Comparison of ENCODE assay signal across 8 cellular contexts in the genomic region with DNA sequence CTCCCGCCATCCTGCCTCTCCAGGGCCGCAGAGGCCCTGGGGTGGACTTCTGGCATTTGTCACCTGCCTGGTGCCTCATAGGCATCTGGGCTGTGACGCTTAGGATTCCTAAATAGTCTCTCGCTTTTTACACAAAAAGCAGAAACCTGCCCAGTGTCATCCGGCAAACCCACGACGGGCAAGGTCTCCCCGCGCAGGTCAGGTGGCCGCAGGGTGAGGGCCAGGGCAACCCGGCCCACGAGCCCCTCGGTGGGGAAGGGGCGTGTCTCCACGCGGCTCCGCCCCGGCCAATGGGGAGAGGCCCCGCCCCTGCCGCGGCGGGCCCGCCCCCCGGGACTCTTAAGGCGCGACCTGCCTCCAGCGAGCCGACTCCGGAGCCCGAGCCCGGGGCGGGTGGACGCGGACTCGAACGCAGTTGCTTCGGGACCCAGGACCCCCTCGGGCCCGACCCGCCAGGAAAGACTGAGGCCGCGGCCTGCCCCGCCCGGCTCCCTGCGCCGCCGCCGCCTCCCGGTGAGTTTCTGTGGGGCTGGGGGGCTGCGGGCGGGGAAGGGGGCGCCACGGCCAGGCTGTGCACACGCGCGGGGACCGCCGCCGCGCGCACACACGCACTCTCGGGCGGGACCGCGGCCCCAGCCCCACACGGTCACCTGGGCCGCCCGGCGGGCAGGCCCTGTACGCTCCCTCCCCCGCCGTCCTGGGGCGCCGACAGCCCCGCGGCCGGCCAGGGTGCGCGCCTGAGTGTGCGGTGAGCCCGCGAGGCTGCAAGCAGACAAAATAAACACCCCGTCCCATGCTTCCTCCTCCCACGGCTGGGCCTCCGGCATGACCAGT. TPM values are rescaled to one million over a fixed set of nuclear protein-coding genes. Genes with fewer than 3 reads are reported as not detected.
A peak's percentile ranks its signal among the peaks of the same experiment; 100 is the strongest.
DNase-seq lines count a peak whose midpoint lies in the region; ATAC-seq and TF ChIP-seq lines count a peak whose summit lies in the region.

VASN (plus strand) TSS at position 368 of the 834 bp plus-strand sequence. CDS start 9,030 bp downstream, outside the sequence.

- intact Hi-C loops in OCI-LY7 (cut with micrococcal nuclease; ENCODE audit: unreplicated experiment): no loop called here
- intact Hi-C loops in activated T-helper 1 cell treated with anti-CD3 and anti-CD28 coated beads, Interleukin-12 subunit alpha, Interleukin-12 subunit beta, Interleukin-2, Interleukin-4 antibody, amounts not matched to agents 30 ng/mL and 10 ng/mL and 1 ng/mL, durations not matched to agents 14 hours and 24 hours and 36 hours (cut with micrococcal nuclease): loop anchor here (1.0 kb wide), 2 partner anchors 20 to 98 kb away; partner anchors contain the start of genes PAM16 and TFAP4
- intact Hi-C loops in naive thymus-derived CD4-positive, alpha-beta T cell (cut with micrococcal nuclease): loop anchor here (1.0 to 5.0 kb wide), 5 partner anchors 20 to 245 kb away; partner anchors contain the start of genes PAM16 (in 2 of the 2), CORO7 (in 1 of the 2) and HMOX2 (in 1 of the 2)

- H4K20me1 ChIP-seq in OCI-LY7 (ENCODE audit: insufficient read depth, low read length): peaks cover 6% of the 10 kb centered on the region; the same call in 1 of the 2 replicates

- DNase-seq in AG20443 (ENCODE audit: low spot score) (peak; percentile 94), OCI-LY7 (ENCODE audit: low spot score) (peak; percentile 64), fibroblast of gingiva (ENCODE audit: low read depth) (peak; percentile 74), DMS79 (lab: John Stamatoyannopoulos, UW) (no peak)
- DNase-seq in activated T-helper 1 cell treated with anti-CD3 and anti-CD28 coated beads, Interleukin-12 subunit alpha, Interleukin-12 subunit beta, Interleukin-2, Interleukin-4 antibody, amounts not matched to agents 30 ng/mL and 10 ng/mL and 1 ng/mL, durations not matched to agents 14 hours and 24 hours and 36 hours (ENCODE audit: low spot score): peak; percentile 59
- peak; percentile 68 to 84 (median 78) for DNase-seq in naive thymus-derived CD4-positive, alpha-beta T cell
- peak; percentile 65 to 82 for DNase-seq in stimulated activated effector memory CD8-positive, alpha-beta T cell treated with anti-CD3 and anti-CD28 coated beads, Interleukin-12 subunit alpha, Interleukin-12 subunit beta, amount 100 ng/mL, for 72 hours (ENCODE audit: low spot score in 2 of 2)

- no TSS peak for BruUV-seq in OCI-LY7 (replicated peaks; lab: Mats Ljungman, UMichigan)

- peak within 1 kb of the TSS; percentile 54 for H3K4me3 ChIP-seq in OCI-LY7 (ENCODE audit: low read depth, low read length, poor library complexity, severe bottlenecking)
- peak within 1 kb of the TSS; percentile 51 for H3K4me3 ChIP-seq in naive thymus-derived CD4-positive, alpha-beta T cell (ENCODE audit: low read length)

- no peaks in the 10 kb centered on the region for H3K9me3 ChIP-seq in OCI-LY7 (ENCODE audit: low read length)
- H3K9me3 ChIP-seq in naive thymus-derived CD4-positive, alpha-beta T cell (ENCODE audit: control insufficient read depth in 2 of 3, low read length in 3 of 3): no peaks in the 10 kb centered on the region

- no peaks in the 10 kb centered on the region for H3K79me2 ChIP-seq in OCI-LY7 (ENCODE audit: insufficient read depth, low read depth, low read length)

- no peak within 1 kb of the TSS for H2AFZ ChIP-seq in OCI-LY7 (ENCODE audit: low read length)

- H3K36me3 ChIP-seq in OCI-LY7 (ENCODE audit: insufficient read depth, low read length): peaks cover 9% of the 10 kb centered on the region; the same call in 1 of the 2 replicates
- H3K36me3 ChIP-seq in naive thymus-derived CD4-positive, alpha-beta T cell (ENCODE audit: control insufficient read depth in 2 of 3, insufficient read depth in 3 of 3, low read length in 3 of 3): peaks cover 0 to 17% (median 6%) of the 10 kb centered on the region in 3 experiments

- CTCF ChIA-PET in OCI-LY7 (lab: Charles Lee; ENCODE audit: unreplicated experiment): no interaction called here
- CTCF ChIA-PET in naive thymus-derived CD4-positive, alpha-beta T cell (lab: Charles Lee): interaction anchor here (0.9 kb wide), 1 partner anchor 31 kb away, joined by 4 read pairs; no protein-coding TSS in a partner anchor

- no peak for TF ChIP-seq CTCF in OCI-LY7 (conservative IDR thresholded peaks at IDR 0.05; ENCODE audit: low read length)

- H3K27ac Mint-ChIP-seq in activated T-helper 1 cell treated with anti-CD3 and anti-CD28 coated beads, Interleukin-12 subunit alpha, Interleukin-12 subunit beta, Interleukin-2, Interleukin-4 antibody, amounts not matched to agents 30 ng/mL and 10 ng/mL and 1 ng/mL, durations not matched to agents 14 hours and 24 hours and 36 hours: no peak within 1 kb of the TSS
- H3K27ac Mint-ChIP-seq in naive thymus-derived CD4-positive, alpha-beta T cell: peak within 1 kb of the TSS in 6 of 9 donors; percentile 43 to 74 (median 66)
- H3K27ac Mint-ChIP-seq in stimulated activated effector memory CD8-positive, alpha-beta T cell treated with anti-CD3 and anti-CD28 coated beads, Interleukin-12 subunit alpha, Interleukin-12 subunit beta, amount 100 ng/mL, for 72 hours: peak within 1 kb of the TSS; percentile 34

- H3K27me3 ChIP-seq in naive thymus-derived CD4-positive, alpha-beta T cell (ENCODE audit: control insufficient read depth in 2 of 2, insufficient read depth in 2 of 2, low read length in 2 of 2): no peaks in the 10 kb centered on the region

- H3K4me1 ChIP-seq in OCI-LY7 (ENCODE audit: insufficient read depth, low read length, poor library complexity, severe bottlenecking): peaks cover 22% of the 10 kb centered on the region
- peaks cover 15 to 19% of the 10 kb centered on the region in 2 donors for H3K4me1 ChIP-seq in naive thymus-derived CD4-positive, alpha-beta T cell (ENCODE audit: control insufficient read depth in 2 of 2, insufficient read depth in 2 of 2, low read length in 2 of 2)

- H3K27me3 Mint-ChIP-seq in activated T-helper 1 cell treated with anti-CD3 and anti-CD28 coated beads, Interleukin-12 subunit alpha, Interleukin-12 subunit beta, Interleukin-2, Interleukin-4 antibody, amounts not matched to agents 30 ng/mL and 10 ng/mL and 1 ng/mL, durations not matched to agents 14 hours and 24 hours and 36 hours (ENCODE audit: insufficient read depth): no peaks in the 10 kb centered on the region
- no peaks in the 10 kb centered on the region for H3K27me3 Mint-ChIP-seq in naive thymus-derived CD4-positive, alpha-beta T cell

- ATAC-seq in GM21360 (IDR thresholded peaks at IDR 0.05; ENCODE audit: unreplicated experiment): peak; percentile 50
- ATAC-seq in naive thymus-derived CD4-positive, alpha-beta T cell: peak; percentile 89
- peak; percentile 83 for ATAC-seq in stimulated activated effector memory CD8-positive, alpha-beta T cell treated with anti-CD3 and anti-CD28 coated beads, Interleukin-12 subunit alpha, Interleukin-12 subunit beta, amount 100 ng/mL, for 72 hours

- H3K4me2 ChIP-seq in OCI-LY7 (ENCODE audit: low read length): peak within 1 kb of the TSS; percentile 64

- H3K9me2 ChIP-seq in OCI-LY7 (ENCODE audit: insufficient read depth, low read length): no peaks in the 10 kb centered on the region

- no peaks in the 10 kb centered on the region for H3K9me3 Mint-ChIP-seq in activated T-helper 1 cell treated with anti-CD3 and anti-CD28 coated beads, Interleukin-12 subunit alpha, Interleukin-12 subunit beta, Interleukin-2, Interleukin-4 antibody, amounts not matched to agents 30 ng/mL and 10 ng/mL and 1 ng/mL, durations not matched to agents 14 hours and 24 hours and 36 hours
- peaks cover 0 to 3% (median 0%) of the 10 kb centered on the region in 11 donors for H3K9me3 Mint-ChIP-seq in naive thymus-derived CD4-positive, alpha-beta T cell
- no peaks in the 10 kb centered on the region for H3K9me3 Mint-ChIP-seq in stimulated activated effector memory CD8-positive, alpha-beta T cell treated with anti-CD3 and anti-CD28 coated beads, Interleukin-12 subunit alpha, Interleukin-12 subunit beta, amount 100 ng/mL, for 72 hours

- no peaks in the 10 kb centered on the region for H3K4me1 Mint-ChIP-seq in activated T-helper 1 cell treated with anti-CD3 and anti-CD28 coated beads, Interleukin-12 subunit alpha, Interleukin-12 subunit beta, Interleukin-2, Interleukin-4 antibody, amounts not matched to agents 30 ng/mL and 10 ng/mL and 1 ng/mL, durations not matched to agents 14 hours and 24 hours and 36 hours (ENCODE audit: low read depth)
- peaks cover 0 to 24% (median 12%) of the 10 kb centered on the region in 7 donors for H3K4me1 Mint-ChIP-seq in naive thymus-derived CD4-positive, alpha-beta T cell
- H3K4me1 Mint-ChIP-seq in stimulated activated effector memory CD8-positive, alpha-beta T cell treated with anti-CD3 and anti-CD28 coated beads, Interleukin-12 subunit alpha, Interleukin-12 subunit beta, amount 100 ng/mL, for 72 hours: peaks cover 43% of the 10 kb centered on the region

- POLR2A ChIA-PET in OCI-LY7 (lab: Charles Lee): no interaction called here
- POLR2A ChIA-PET in naive thymus-derived CD4-positive, alpha-beta T cell (lab: Charles Lee): no interaction called here

- H3K27ac ChIP-seq in OCI-LY7 (ENCODE audit: low read depth, low read length, poor library complexity, severe bottlenecking): no peak within 1 kb of the TSS
- peak within 1 kb of the TSS; percentile 58 for H3K27ac ChIP-seq in naive thymus-derived CD4-positive, alpha-beta T cell (ENCODE audit: low read depth, low read length)

- H3K36me3 Mint-ChIP-seq in activated T-helper 1 cell treated with anti-CD3 and anti-CD28 coated beads, Interleukin-12 subunit alpha, Interleukin-12 subunit beta, Interleukin-2, Interleukin-4 antibody, amounts not matched to agents 30 ng/mL and 10 ng/mL and 1 ng/mL, durations not matched to agents 14 hours and 24 hours and 36 hours (ENCODE audit: low read depth): peaks cover 6% of the 10 kb centered on the region
- peaks cover 0 to 5% (median 0%) of the 10 kb centered on the region in 5 donors for H3K36me3 Mint-ChIP-seq in naive thymus-derived CD4-positive, alpha-beta T cell
- peaks cover 26% of the 10 kb centered on the region for H3K36me3 Mint-ChIP-seq in stimulated activated effector memory CD8-positive, alpha-beta T cell treated with anti-CD3 and anti-CD28 coated beads, Interleukin-12 subunit alpha, Interleukin-12 subunit beta, amount 100 ng/mL, for 72 hours

- peak within 1 kb of the TSS; percentile 66 for H3K4me3 Mint-ChIP-seq in activated T-helper 1 cell treated with anti-CD3 and anti-CD28 coated beads, Interleukin-12 subunit alpha, Interleukin-12 subunit beta, Interleukin-2, Interleukin-4 antibody, amounts not matched to agents 30 ng/mL and 10 ng/mL and 1 ng/mL, durations not matched to agents 14 hours and 24 hours and 36 hours
- peak within 1 kb of the TSS; percentile 61 to 88 (median 81) for H3K4me3 Mint-ChIP-seq in naive thymus-derived CD4-positive, alpha-beta T cell
- H3K4me3 Mint-ChIP-seq in stimulated activated effector memory CD8-positive, alpha-beta T cell treated with anti-CD3 and anti-CD28 coated beads, Interleukin-12 subunit alpha, Interleukin-12 subunit beta, amount 100 ng/mL, for 72 hours: peak within 1 kb of the TSS; percentile 66

RNA-seq across cellular contexts. Expression of gene VASN, which starts in this region (rescaled TPM):
- total RNA-seq in OCI-LY7 (2014; rRNA removed; shearing (Covaris generic)): not detected in 2 replicates
- total RNA-seq in OCI-LY7 (2022): not detected in 2 replicates
- total RNA-seq in activated T-helper 1 cell treated with anti-CD3 and anti-CD28 coated beads, Interleukin-12 subunit alpha, Interleukin-12 subunit beta, Interleukin-2, Interleukin-4 antibody, amounts not matched to agents 30 ng/mL and 10 ng/mL and 1 ng/mL, durations not matched to agents 14 hours and 24 hours and 36 hours: 0.18 TPM in 1 of 2 replicates, not detected in the other
- 1 to 10 TPM in 1 of 5 experiments, under 1 TPM in 3, not detected in 1; 0.24 to 1.3 (median 0.45) TPM for total RNA-seq in naive thymus-derived CD4-positive, alpha-beta T cell
- under 1 TPM; 0.13 to 0.18 TPM for polyA plus RNA-seq in naive thymus-derived CD4-positive, alpha-beta T cell

Comparison
In these comparisons a context has a peak if more than half of its experiments do, and no peak if none do; other contexts are left out.
1. Peak in DNase-seq, H3K4me3 ChIP-seq and H3K4me2 ChIP-seq in OCI-LY7; RNA of the gene not detected or under 1 TPM.
2. Peak in DNase-seq in activated T-helper 1 cell treated with anti-CD3 and anti-CD28 coated beads, Interleukin-12 subunit alpha, Interleukin-12 subunit beta, Interleukin-2, Interleukin-4 antibody, amounts not matched to agents 30 ng/mL and 10 ng/mL and 1 ng/mL, durations not matched to agents 14 hours and 24 hours and 36 hours; RNA of the gene not detected or under 1 TPM.